In genomic region chr19:861756-862528, GRCh38 we compare ENCODE assay signal across 9 cellular contexts. TPM values are rescaled to one million over a fixed set of nuclear protein-coding genes. Genes with fewer than 3 reads are reported as not detected.
DNase-seq lines count a peak whose midpoint lies in the region; ATAC-seq and TF ChIP-seq lines count a peak whose summit lies in the region.
"Had no signal": no experiment of that assay in that cellular context is flagged by ENCODE, and none has a peak within 500 bp of the region (broad histone marks: within the 10 kb centered on the region; RNA-seq: fewer than 3 reads in every experiment).

No MANE protein-coding gene starts in this region.

- no peak for ATAC-seq in GM19395 (IDR thresholded peaks at IDR 0.05; ENCODE audit: unreplicated experiment)
- no peak for ATAC-seq in GM18870 (IDR thresholded peaks at IDR 0.05; ENCODE audit: unreplicated experiment)
- ATAC-seq in HG03571 (IDR thresholded peaks at IDR 0.05; ENCODE audit: unreplicated experiment), result no peak

- no peak overlapping the region for H3K27ac Mint-ChIP-seq in neural crest cell (ENCODE audit: unreplicated experiment)

- no peak overlapping the region for H3K27ac ChIP-seq in brain microvascular endothelial cell
- H3K27ac ChIP-seq: gastrocnemius medialis had no signal

- H3K27me3 ChIP-seq in brain microvascular endothelial cell (replicated peaks), result peaks cover 4% of the 10 kb centered on the region

- no peaks in the 10 kb centered on the region for H3K36me3 ChIP-seq in brain microvascular endothelial cell (replicated peaks)
- H3K36me3 ChIP-seq: gastrocnemius medialis had no signal

- TF ChIP-seq CTCF in brain microvascular endothelial cell (IDR thresholded peaks at IDR 0.05; ENCODE audit: low read depth, low read length, missing control alignments) (peak; percentile 12), neural crest cell (conservative IDR thresholded peaks at IDR 0.05) (peak; percentile 21)

- no peak overlapping the region for H3K4me3 ChIP-seq in brain microvascular endothelial cell (ENCODE audit: low read depth, low read length)

- peaks cover 7% of the 10 kb centered on the region for H3K4me1 Mint-ChIP-seq in neural crest cell

- no peaks in the 10 kb centered on the region for H3K9me3 Mint-ChIP-seq in neural crest cell

- in situ Hi-C loops in brain microvascular endothelial cell (cut with HindIII; ENCODE audit: low pct_ligation_motif_present, low sequenced_read_pairs), result no loop called here

- no peaks in the 10 kb centered on the region for H3K36me3 Mint-ChIP-seq in neural crest cell (ENCODE audit: low read depth)

- peaks cover 66% of the 10 kb centered on the region for H3K27me3 Mint-ChIP-seq in neural crest cell (ENCODE audit: low read depth)

- DNase-seq in COLO829 (ENCODE audit: low spot score), result peak; percentile 94
- DNase-seq in Kasumi-1 (lab: John Stamatoyannopoulos, UW), result peak; percentile 70 to 72
- DNase-seq in UCSD-AML1 (lab: John Stamatoyannopoulos, UW; ENCODE audit: unreplicated experiment), result peak; percentile 81
- no peak for DNase-seq in brain microvascular endothelial cell
- DNase-seq in neural crest cell (ENCODE audit: low read depth, low spot score), result peak; percentile 44

- no peak overlapping the region for H3K4me3 Mint-ChIP-seq in neural crest cell

RNA-seq across cellular contexts. Expression of gene CFD, which starts 2.5 kb away (rescaled TPM):
- total RNA-seq in neural crest cell, result not detected in 2 replicates

RNA-seq across cellular contexts. Expression of gene ELANE, which starts 9.8 kb away (rescaled TPM):
- not detected in 2 replicates for total RNA-seq in neural crest cell

RNA-seq across cellular contexts. Expression of gene PRTN3, which starts 21.1 kb away (rescaled TPM):
- not detected in 2 replicates for total RNA-seq in neural crest cell

RNA-seq across cellular contexts. Expression of gene MED16, which starts 31.0 kb away (rescaled TPM):
- total RNA-seq in neural crest cell, result 73.9 and 77.7 TPM in 2 replicates

RNA-seq across cellular contexts. Expression of gene RNU6-9, which starts 31.3 kb away (rescaled TPM):
- not detected in 2 replicates for total RNA-seq in neural crest cell
- total RNA-seq: gastrocnemius medialis had no signal
